In genomic region chr17:56373981-56374380, GRCh38 we compare ENCODE assay signal across 26 cellular contexts.
"Had no signal": no experiment of that assay in that cellular context is flagged by ENCODE, and none has a peak within 500 bp of the region (broad histone marks: within the 10 kb centered on the region; RNA-seq: fewer than 3 reads in every experiment).

No MANE protein-coding gene starts in this region.

- H3K9me3 Mint-ChIP-seq: activated CD8-positive, alpha-beta T cell treated with anti-CD3 and anti-CD28 coated beads for 36 hours; activated naive CD8-positive, alpha-beta T cell treated with anti-CD3 and anti-CD28 coated beads, Interleukin-2, amount 10 ng/mL, durations not matched to agents 7 days and 5 days; activated T-cell treated with anti-CD3 and anti-CD28 coated beads, Interleukin-2, amount 50 U/mL, for 24 hours; activated T-helper 2 cell treated with anti-CD3 and anti-CD28 coated beads, Interferon-gamma antibody, Interleukin-2, Interleukin-4, amounts not matched to agents 10 μg/mL and 5 μg/mL and 100 μg/mL, durations not matched to agents 14 hours and 24 hours and 36 hours; effector memory CD8-positive, alpha-beta T cell; naive B cell; stimulated activated naive CD8-positive, alpha-beta T cell treated with anti-CD3 and anti-CD28 coated beads, Interleukin-15, amount 100 ng/mL, for 72 hours; T-cell had no signal

- DNase-seq: activated CD4-positive, alpha-beta T cell treated with anti-CD3 and anti-CD28 coated beads for 48 hours; activated CD4-positive, CD25-positive, alpha-beta regulatory T cell; activated CD8-positive, alpha-beta T cell treated with anti-CD3 and anti-CD28 coated beads for 36 hours; activated naive CD4-positive, alpha-beta T cell treated with Interleukin-2 at 50 U/mL for 16 hours; activated naive CD8-positive, alpha-beta T cell treated with anti-CD3 and anti-CD28 coated beads, Interleukin-2, amount 10 ng/mL, durations not matched to agents 7 days and 5 days; activated T-cell treated with anti-CD3 and anti-CD28 coated beads, Interleukin-2, amount 50 U/mL, for 24 hours; amygdala; caudate nucleus; effector memory CD8-positive, alpha-beta T cell; hippocampal formation; islet precursor cell; left colon; mucosa of descending colon; naive B cell; right lobe of liver; stimulated activated CD4-positive, alpha-beta T cell treated with anti-CD3 and anti-CD28 coated beads, Interleukin-4, amount 100 ng/mL, for 1 hour; stimulated activated naive CD8-positive, alpha-beta T cell treated with anti-CD3 and anti-CD28 coated beads, Interleukin-15, amount 100 ng/mL, for 72 hours; T-cell; T-helper 9 cell; trophoblast cell had no signal

- H3K4me3 Mint-ChIP-seq: activated CD8-positive, alpha-beta T cell treated with anti-CD3 and anti-CD28 coated beads for 36 hours; activated naive CD8-positive, alpha-beta T cell treated with anti-CD3 and anti-CD28 coated beads, Interleukin-2, amount 10 ng/mL, durations not matched to agents 7 days and 5 days; activated T-cell treated with anti-CD3 and anti-CD28 coated beads, Interleukin-2, amount 50 U/mL, for 24 hours; brain; effector memory CD8-positive, alpha-beta T cell; naive B cell; stimulated activated naive CD8-positive, alpha-beta T cell treated with anti-CD3 and anti-CD28 coated beads, Interleukin-15, amount 100 ng/mL, for 72 hours; T-cell had no signal

- H3K36me3 ChIP-seq: neutrophil, right lobe of liver, suprapubic skin had no signal

- H3K27ac Mint-ChIP-seq: activated CD8-positive, alpha-beta T cell treated with anti-CD3 and anti-CD28 coated beads for 36 hours; activated naive CD8-positive, alpha-beta T cell treated with anti-CD3 and anti-CD28 coated beads, Interleukin-2, amount 10 ng/mL, durations not matched to agents 7 days and 5 days; activated T-cell treated with anti-CD3 and anti-CD28 coated beads, Interleukin-2, amount 50 U/mL, for 24 hours; activated T-helper 2 cell treated with anti-CD3 and anti-CD28 coated beads, Interferon-gamma antibody, Interleukin-2, Interleukin-4, amounts not matched to agents 10 μg/mL and 5 μg/mL and 100 μg/mL, durations not matched to agents 14 hours and 24 hours and 36 hours; brain; effector memory CD8-positive, alpha-beta T cell; naive B cell; stimulated activated naive CD8-positive, alpha-beta T cell treated with anti-CD3 and anti-CD28 coated beads, Interleukin-15, amount 100 ng/mL, for 72 hours; T-cell had no signal

- H3K36me3 Mint-ChIP-seq: activated naive CD8-positive, alpha-beta T cell treated with anti-CD3 and anti-CD28 coated beads, Interleukin-2, amount 10 ng/mL, durations not matched to agents 7 days and 5 days; naive B cell; T-cell had no signal

- H3K4me1 Mint-ChIP-seq: activated naive CD8-positive, alpha-beta T cell treated with anti-CD3 and anti-CD28 coated beads, Interleukin-2, amount 10 ng/mL, durations not matched to agents 7 days and 5 days; naive B cell; stimulated activated naive CD8-positive, alpha-beta T cell treated with anti-CD3 and anti-CD28 coated beads, Interleukin-15, amount 100 ng/mL, for 72 hours; T-cell had no signal

- H3K4me2 ChIP-seq: smooth muscle cell had no signal

- H3K27ac ChIP-seq: neutrophil, parathyroid adenoma, right lobe of liver, suprapubic skin had no signal

- H3K9ac ChIP-seq: parathyroid adenoma had no signal

- H3K79me2 ChIP-seq: parathyroid adenoma had no signal

- H3K9me3 ChIP-seq: mucosa of descending colon, neutrophil, right lobe of liver, suprapubic skin had no signal

- H3K27me3 ChIP-seq: neutrophil, right lobe of liver, suprapubic skin had no signal

- H2AFZ ChIP-seq: parathyroid adenoma had no signal

- H3K27me3 Mint-ChIP-seq: stimulated activated naive CD8-positive, alpha-beta T cell treated with anti-CD3 and anti-CD28 coated beads, Interleukin-15, amount 100 ng/mL, for 72 hours had no signal

- H3K4me1 ChIP-seq: parathyroid adenoma, right lobe of liver, suprapubic skin had no signal

- ATAC-seq: activated CD8-positive, alpha-beta T cell treated with anti-CD3 and anti-CD28 coated beads for 36 hours; effector memory CD8-positive, alpha-beta T cell; left colon; mucosa of descending colon; right lobe of liver; stimulated activated naive CD8-positive, alpha-beta T cell treated with anti-CD3 and anti-CD28 coated beads, Interleukin-15, amount 100 ng/mL, for 72 hours; T-cell had no signal

- H3K4me3 ChIP-seq: mucosa of descending colon, right lobe of liver, smooth muscle cell, suprapubic skin had no signal
